1 cellular context compared by ENCODE assay signal in the genomic region with DNA sequence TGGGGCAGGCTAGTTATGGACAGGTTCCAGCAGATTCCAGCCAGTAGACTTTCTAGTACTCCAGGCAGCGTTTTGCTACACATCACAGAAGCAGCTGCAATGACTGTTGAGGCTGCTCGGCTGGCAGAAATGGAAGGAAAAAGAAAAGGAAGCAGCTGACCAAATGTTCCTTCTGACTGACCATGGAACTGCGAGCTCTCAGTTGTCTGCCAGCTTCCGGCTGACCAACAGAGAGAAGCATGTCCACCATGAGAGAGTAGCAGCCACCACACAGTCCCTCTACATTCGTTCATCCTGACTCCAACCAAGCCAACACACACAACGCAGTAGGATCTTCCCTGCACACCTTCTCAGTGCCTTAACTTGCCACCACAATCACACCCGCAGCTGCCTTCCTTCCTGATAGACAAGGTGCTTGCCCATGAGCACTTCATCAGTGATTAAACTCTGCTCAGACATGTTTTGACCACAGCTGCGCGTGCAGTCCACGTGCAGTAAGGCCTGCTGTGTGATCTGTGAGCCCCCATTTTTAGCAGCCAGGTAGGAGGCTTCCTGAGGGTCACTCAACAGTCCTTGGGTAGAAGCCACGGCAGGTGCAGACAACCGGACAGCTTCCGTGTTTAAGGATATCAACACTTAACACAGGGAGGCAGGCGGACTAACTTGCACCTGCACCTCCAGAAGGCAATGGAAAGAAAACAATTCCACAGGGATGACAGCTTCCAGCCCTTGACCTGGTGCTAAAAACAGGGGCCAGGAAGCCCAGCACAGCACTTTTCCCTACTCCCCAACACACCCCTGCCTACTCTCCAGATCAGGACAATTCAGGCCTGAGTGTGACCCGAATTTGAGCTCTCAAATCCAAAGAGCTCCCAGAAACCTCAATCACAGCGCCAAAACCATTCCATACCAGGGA.
TF ChIP-seq lines count a peak whose summit lies in the region.

No MANE protein-coding gene starts in this region.

TF ChIP-seq in GM23338, 12 proteins besides CTCF, POLR2A, EP300 and RAD21 (continued from another document):
- TF ChIP-seq, protein P1, sequence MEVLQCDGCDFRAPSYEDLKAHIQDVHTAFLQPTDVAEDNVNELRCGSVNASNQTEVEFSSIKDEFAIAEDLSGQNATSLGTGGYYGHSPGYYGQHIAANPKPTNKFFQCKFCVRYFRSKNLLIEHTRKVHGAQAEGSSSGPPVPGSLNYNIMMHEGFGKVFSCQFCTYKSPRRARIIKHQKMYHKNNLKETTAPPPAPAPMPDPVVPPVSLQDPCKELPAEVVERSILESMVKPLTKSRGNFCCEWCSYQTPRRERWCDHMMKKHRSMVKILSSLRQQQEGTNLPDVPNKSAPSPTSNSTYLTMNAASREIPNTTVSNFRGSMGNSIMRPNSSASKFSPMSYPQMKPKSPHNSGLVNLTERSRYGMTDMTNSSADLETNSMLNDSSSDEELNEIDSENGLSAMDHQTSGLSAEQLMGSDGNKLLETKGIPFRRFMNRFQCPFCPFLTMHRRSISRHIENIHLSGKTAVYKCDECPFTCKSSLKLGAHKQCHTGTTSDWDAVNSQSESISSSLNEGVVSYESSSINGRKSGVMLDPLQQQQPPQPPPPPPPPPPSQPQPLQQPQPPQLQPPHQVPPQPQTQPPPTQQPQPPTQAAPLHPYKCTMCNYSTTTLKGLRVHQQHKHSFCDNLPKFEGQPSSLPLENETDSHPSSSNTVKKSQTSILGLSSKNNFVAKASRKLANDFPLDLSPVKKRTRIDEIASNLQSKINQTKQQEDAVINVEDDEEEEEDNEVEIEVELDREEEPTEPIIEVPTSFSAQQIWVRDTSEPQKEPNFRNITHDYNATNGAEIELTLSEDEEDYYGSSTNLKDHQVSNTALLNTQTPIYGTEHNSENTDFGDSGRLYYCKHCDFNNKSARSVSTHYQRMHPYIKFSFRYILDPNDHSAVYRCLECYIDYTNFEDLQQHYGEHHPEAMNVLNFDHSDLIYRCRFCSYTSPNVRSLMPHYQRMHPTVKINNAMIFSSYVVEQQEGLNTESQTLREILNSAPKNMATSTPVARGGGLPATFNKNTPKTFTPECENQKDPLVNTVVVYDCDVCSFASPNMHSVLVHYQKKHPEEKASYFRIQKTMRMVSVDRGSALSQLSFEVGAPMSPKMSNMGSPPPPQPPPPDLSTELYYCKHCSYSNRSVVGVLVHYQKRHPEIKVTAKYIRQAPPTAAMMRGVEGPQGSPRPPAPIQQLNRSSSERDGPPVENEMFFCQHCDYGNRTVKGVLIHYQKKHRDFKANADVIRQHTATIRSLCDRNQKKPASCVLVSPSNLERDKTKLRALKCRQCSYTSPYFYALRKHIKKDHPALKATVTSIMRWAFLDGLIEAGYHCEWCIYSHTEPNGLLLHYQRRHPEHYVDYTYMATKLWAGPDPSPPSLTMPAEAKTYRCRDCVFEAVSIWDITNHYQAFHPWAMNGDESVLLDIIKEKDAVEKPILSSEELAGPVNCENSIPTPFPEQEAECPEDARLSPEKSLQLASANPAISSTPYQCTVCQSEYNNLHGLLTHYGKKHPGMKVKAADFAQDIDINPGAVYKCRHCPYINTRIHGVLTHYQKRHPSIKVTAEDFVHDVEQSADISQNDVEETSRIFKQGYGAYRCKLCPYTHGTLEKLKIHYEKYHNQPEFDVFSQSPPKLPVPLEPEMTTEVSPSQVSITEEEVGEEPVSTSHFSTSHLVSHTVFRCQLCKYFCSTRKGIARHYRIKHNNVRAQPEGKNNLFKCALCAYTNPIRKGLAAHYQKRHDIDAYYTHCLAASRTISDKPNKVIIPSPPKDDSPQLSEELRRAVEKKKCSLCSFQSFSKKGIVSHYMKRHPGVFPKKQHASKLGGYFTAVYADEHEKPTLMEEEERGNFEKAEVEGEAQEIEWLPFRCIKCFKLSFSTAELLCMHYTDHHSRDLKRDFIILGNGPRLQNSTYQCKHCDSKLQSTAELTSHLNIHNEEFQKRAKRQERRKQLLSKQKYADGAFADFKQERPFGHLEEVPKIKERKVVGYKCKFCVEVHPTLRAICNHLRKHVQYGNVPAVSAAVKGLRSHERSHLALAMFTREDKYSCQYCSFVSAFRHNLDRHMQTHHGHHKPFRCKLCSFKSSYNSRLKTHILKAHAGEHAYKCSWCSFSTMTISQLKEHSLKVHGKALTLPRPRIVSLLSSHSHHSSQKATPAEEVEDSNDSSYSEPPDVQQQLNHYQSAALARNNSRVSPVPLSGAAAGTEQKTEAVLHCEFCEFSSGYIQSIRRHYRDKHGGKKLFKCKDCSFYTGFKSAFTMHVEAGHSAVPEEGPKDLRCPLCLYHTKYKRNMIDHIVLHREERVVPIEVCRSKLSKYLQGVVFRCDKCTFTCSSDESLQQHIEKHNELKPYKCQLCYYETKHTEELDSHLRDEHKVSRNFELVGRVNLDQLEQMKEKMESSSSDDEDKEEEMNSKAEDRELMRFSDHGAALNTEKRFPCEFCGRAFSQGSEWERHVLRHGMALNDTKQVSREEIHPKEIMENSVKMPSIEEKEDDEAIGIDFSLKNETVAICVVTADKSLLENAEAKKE (CRISPR knock-in tag; IDR thresholded peaks at IDR 0.05): no peak
- TF ChIP-seq POLR2AphosphoS5 (IDR thresholded peaks at IDR 0.05; ENCODE audit: low read depth): no peak
- TF ChIP-seq ETS1 (IDR thresholded peaks at IDR 0.05): no peak
- no peak for TF ChIP-seq EZH2phosphoT487 (IDR thresholded peaks at IDR 0.05; ENCODE audit: unreplicated experiment)
- TF ChIP-seq JUNB (IDR thresholded peaks at IDR 0.05; ENCODE audit: unreplicated experiment): no peak
- no peak for TF ChIP-seq CREB1 (CRISPR knock-in tag; IDR thresholded peaks at IDR 0.05; ENCODE audit: low read depth)
- TF ChIP-seq REST (IDR thresholded peaks at IDR 0.05; ENCODE audit: unreplicated experiment): no peak
TF ChIP-seq in GM23338: peak in this region for 0.
